In genomic region chr9:106878943-106879916, GRCh38 we compare ENCODE assay signal across 8 cellular contexts. TPM values are rescaled to one million over a fixed set of nuclear protein-coding genes. Genes with fewer than 3 reads are reported as not detected.
DNase-seq lines count a peak whose midpoint lies in the region; ATAC-seq and TF ChIP-seq lines count a peak whose summit lies in the region.

No MANE protein-coding gene starts in this region.

- 34% methylated on average over 7 of the region's 7 CpGs for WGBS in right cardiac atrium

- H3K27me3 ChIP-seq in adipocyte (replicated peaks; ENCODE audit: control insufficient read depth, insufficient read depth, low read length) (no peaks in the 10 kb centered on the region), right cardiac atrium (ENCODE audit: control insufficient read depth, insufficient read depth) (no peaks in the 10 kb centered on the region)

- no peaks in the 10 kb centered on the region for H3K9me3 ChIP-seq in adipocyte (ENCODE audit: control insufficient read depth, low read length)
- H3K9me3 ChIP-seq in right cardiac atrium (ENCODE audit: control insufficient read depth, low read length), result no peaks in the 10 kb centered on the region

- no peak overlapping the region for H3K9ac ChIP-seq in adipocyte (ENCODE audit: low read length)

- ATAC-seq in right cardiac atrium, result peak; percentile 94

- H3K4me1 ChIP-seq in adipocyte (ENCODE audit: control insufficient read depth, insufficient read depth, low read length), result peaks cover 36% of the 10 kb centered on the region
- H3K4me1 ChIP-seq in right cardiac atrium (ENCODE audit: control insufficient read depth, insufficient read depth, low read length), result peaks cover 17% of the 10 kb centered on the region

- H3K4me3 ChIP-seq in adipocyte (ENCODE audit: low read length) (no peak overlapping the region), right cardiac atrium (ENCODE audit: low read length) (no peak overlapping the region), skeletal muscle cell (ENCODE audit: low read depth, low read length) (no peak overlapping the region)

- H3K36me3 ChIP-seq in adipocyte (ENCODE audit: control insufficient read depth, insufficient read depth, low read length, severe bottlenecking), result no peaks in the 10 kb centered on the region

- POLR2A ChIA-PET in GM10248 (lab: Yijun Ruan, JAX), result no interaction called here

- peak; percentile 61 for DNase-seq in HT1080 (ENCODE audit: low read depth)
- peak; percentile 45 for DNase-seq in adipocyte (ENCODE audit: low read depth)
- peak; percentile 79 to 88 (median 80) for DNase-seq in right cardiac atrium
- DNase-seq in skeletal muscle cell (ENCODE audit: low read depth), result peak; percentile 96
- DNase-seq in NCI-H526 (lab: John Stamatoyannopoulos, UW), result no peak
- no peak for DNase-seq in GM10248 (ENCODE audit: extremely low spot score)
- no peak for DNase-seq in putamen (ENCODE audit: low spot score)
- DNase-seq in HuH-7 (ENCODE audit: low spot score), result no peak

- intact Hi-C loops in right cardiac atrium (cut with DNase I), result no loop called here

- no peak for TF ChIP-seq CTCF in GM10248 (IDR thresholded peaks at IDR 0.05; ENCODE audit: control extremely low read depth, extremely low read depth, low read depth, missing control alignments)

- peak overlapping the region; percentile 80 for H3K27ac ChIP-seq in right cardiac atrium (ENCODE audit: low read length)

- CTCF ChIA-PET in GM10248 (lab: Yijun Ruan, JAX), result no interaction called here

RNA-seq across cellular contexts. Expression of gene ZNF462, which starts 16.3 kb away (rescaled TPM):
- 11.6 and 11.9 TPM in 2 replicates for total RNA-seq in HT1080 (2014; rRNA removed; shearing (Covaris generic))
- polyA plus RNA-seq in HT1080 (2015; cell fraction: cytosol; rRNA removed), result 4.1 and 4.7 TPM in 2 replicates
- polyA plus RNA-seq in HT1080 (2015; cell fraction: nucleus; rRNA removed), result 11.1 and 11.9 TPM in 2 replicates
- total RNA-seq in right cardiac atrium, result 10 to 100 TPM; 29.0 to 34.6 (median 31.8) TPM
- 5.2 TPM for polyA plus RNA-seq in right cardiac atrium

Comparison
In these comparisons a context has a peak if more than half of its experiments do, and no peak if none do; other contexts are left out.
1. DNase-seq: peak in HT1080 (single experiment), adipocyte (single experiment), right cardiac atrium (3 of 3) and skeletal muscle cell (single experiment); none in NCI-H526 (0 of 2), GM10248 (single experiment), putamen (single experiment) and HuH-7 (single experiment).